8 cellular contexts compared by ENCODE assay signal in the genomic region with DNA sequence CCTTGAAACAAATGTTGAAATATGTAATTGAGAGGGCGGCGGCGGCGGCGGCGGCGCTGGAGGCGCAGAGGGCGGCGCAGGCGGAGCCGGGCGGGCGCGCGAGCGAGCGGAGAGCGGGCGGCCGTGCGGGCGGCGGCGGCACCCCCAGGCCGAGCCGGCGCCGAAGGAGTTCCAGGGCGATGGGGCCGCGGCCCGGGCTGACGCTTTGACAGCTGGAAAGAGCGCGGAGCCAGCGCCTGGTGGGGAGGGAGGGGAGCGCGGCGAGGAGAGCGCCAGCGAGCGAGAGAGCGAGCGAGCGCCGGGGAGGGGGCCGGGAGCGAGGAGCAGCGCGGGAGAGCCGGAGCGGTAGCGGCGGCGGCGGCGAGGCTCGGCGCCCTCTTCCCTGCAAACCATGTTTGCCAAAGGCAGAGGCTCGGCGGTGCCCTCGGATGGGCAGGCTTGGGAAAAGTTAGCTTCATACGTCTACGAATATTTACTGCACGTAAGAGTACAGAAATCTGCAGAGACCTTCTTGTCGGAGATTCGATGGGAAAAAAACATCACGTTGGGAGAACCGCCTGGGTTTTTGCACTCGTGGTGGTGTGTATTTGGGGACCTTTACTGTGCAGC.
DNase-seq lines count a peak whose midpoint lies in the region; ATAC-seq and TF ChIP-seq lines count a peak whose summit lies in the region.
"Not testable (repeated sequence)": the region's sequence is repeated elsewhere in the genome, so short reads cannot be mapped to it uniquely, and the experiment has no call there.

No MANE protein-coding gene starts in this region.

- H3K4me3 ChIP-seq in AG04449 (ENCODE audit: low read depth, low read length): peak overlapping the region; percentile 45

- H3K36me3 Mint-ChIP-seq in activated naive CD4-positive, alpha-beta T cell treated with anti-CD3 and anti-CD28 coated beads for 36 hours (ENCODE audit: low read depth): not testable (repeated sequence)

- not testable (repeated sequence) for H3K27ac Mint-ChIP-seq in activated naive CD4-positive, alpha-beta T cell treated with anti-CD3 and anti-CD28 coated beads for 36 hours

- not testable (repeated sequence) for H3K9me3 Mint-ChIP-seq in activated naive CD4-positive, alpha-beta T cell treated with anti-CD3 and anti-CD28 coated beads for 36 hours

- not testable (repeated sequence) for DNase-seq in AG04449 (ENCODE audit: low read depth, low spot score)
- DNase-seq in NCI-H1105 treated with DMSO at 0.1 percent for 48 hours (lab: John Stamatoyannopoulos, UW) (peak; percentile 72), fibroblast of gingiva (ENCODE audit: low read depth) (peak; percentile 23), lung microvascular endothelial cell (ENCODE audit: low read depth in 2 of 2) (peak; percentile 35 to 36)
- peak; percentile 58 for DNase-seq in activated naive CD4-positive, alpha-beta T cell treated with anti-CD3 and anti-CD28 coated beads for 36 hours
- DNase-seq in stimulated activated CD4-positive, alpha-beta T cell treated with anti-CD3 and anti-CD28 coated beads, Interleukin-15, amount 100 ng/mL, for 24 hours: peak; percentile 72

- CTCF ChIA-PET in AG04449 (lab: Yijun Ruan, JAX): interaction anchor here (1.3 kb wide), 1 partner anchor 63 kb away, joined by 3 read pairs; no protein-coding TSS in a partner anchor
- CTCF ChIA-PET in activated naive CD4-positive, alpha-beta T cell treated with anti-CD3 and anti-CD28 coated beads for 36 hours (lab: Charles Lee): interaction anchor here (1.4 to 2.0 kb wide), 2 partner anchors 252 to 302 kb away, joined by 3 to 6 read pairs; a partner anchor contains a TSS

- ATAC-seq in GM21381 (IDR thresholded peaks at IDR 0.05; ENCODE audit: unreplicated experiment) (peak; percentile 51), SK-N-SH treated with all-trans-retinoic acid at 6 μM for 48 hours (peak; percentile 88)

- H3K27me3 Mint-ChIP-seq in activated naive CD4-positive, alpha-beta T cell treated with anti-CD3 and anti-CD28 coated beads for 36 hours (ENCODE audit: low read depth): peaks cover 51% of the 10 kb centered on the region

- POLR2A ChIA-PET in AG04449 (lab: Yijun Ruan, JAX): not testable (repeated sequence)

- peak; percentile 7 for TF ChIP-seq CTCF in AG04449 (IDR thresholded peaks at IDR 0.05; ENCODE audit: insufficient read depth, low read length, missing control alignments)

- not testable (repeated sequence) for H3K4me1 Mint-ChIP-seq in activated naive CD4-positive, alpha-beta T cell treated with anti-CD3 and anti-CD28 coated beads for 36 hours (ENCODE audit: low read depth)

- peak overlapping the region; percentile 59 for H3K4me3 Mint-ChIP-seq in activated naive CD4-positive, alpha-beta T cell treated with anti-CD3 and anti-CD28 coated beads for 36 hours

- intact Hi-C loops in activated naive CD4-positive, alpha-beta T cell treated with anti-CD3 and anti-CD28 coated beads for 36 hours (cut with micrococcal nuclease): not testable (repeated sequence)
